Comparison of ENCODE assay signal across 7 cellular contexts in genomic region chr1:91529856-91530255, GRCh38.
DNase-seq lines count a peak whose midpoint lies in the region; ATAC-seq lines count a peak whose summit lies in the region.

No MANE protein-coding gene starts in this region.

- peak; percentile 38 for DNase-seq in EL
- DNase-seq in HS-27A (ENCODE audit: low read depth), result peak; percentile 22
- DNase-seq in astrocyte of the hippocampus (ENCODE audit: low read depth, low spot score), result peak; percentile 44
- DNase-seq in midbrain (lab: John Stamatoyannopoulos, UW), result peak; percentile 8
- no peak for DNase-seq in stimulated activated CD4-positive, alpha-beta T cell treated with anti-CD3 and anti-CD28 coated beads, Interleukin-1b, Interleukin-23, amount 100 ng/mL, for 48 hours
- DNase-seq in stimulated activated CD4-positive, alpha-beta T cell treated with anti-CD3 and anti-CD28 coated beads, Interleukin-2, amount 100 ng/mL, for 24 hours, result no peak

- ATAC-seq in HG03439 (IDR thresholded peaks at IDR 0.05; ENCODE audit: unreplicated experiment), result no peak

Comparison
In these comparisons a context has a peak if more than half of its experiments do, and no peak if none do; other contexts are left out.
1. DNase-seq: peak in EL (single experiment), HS-27A (single experiment), astrocyte of the hippocampus (single experiment) and midbrain (single experiment); none in stimulated activated CD4-positive, alpha-beta T cell treated with anti-CD3 and anti-CD28 coated beads, Interleukin-1b, Interleukin-23, amount 100 ng/mL, for 48 hours (single experiment) and stimulated activated CD4-positive, alpha-beta T cell treated with anti-CD3 and anti-CD28 coated beads, Interleukin-2, amount 100 ng/mL, for 24 hours (0 of 2).